In the genomic region with DNA sequence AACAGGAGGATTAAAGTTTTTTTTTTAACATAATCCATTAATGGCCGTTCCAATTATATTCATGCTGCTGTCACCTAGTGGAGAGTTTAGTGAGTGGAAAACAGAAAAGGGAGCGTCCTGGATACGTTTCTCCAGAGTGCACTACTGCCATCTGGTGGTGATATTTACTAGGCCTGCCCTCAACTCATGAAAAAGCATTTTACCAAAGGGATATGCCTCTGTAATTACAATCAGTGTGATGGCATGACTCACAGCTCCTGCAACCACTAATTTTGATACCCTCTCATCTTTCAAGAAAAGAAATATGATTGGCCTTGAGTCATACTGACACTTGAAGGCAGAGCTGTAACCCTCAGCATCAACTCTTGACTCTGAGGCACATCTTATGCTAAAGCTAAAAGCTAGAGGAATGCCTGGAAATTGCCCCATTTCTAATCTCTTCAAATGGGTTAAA, we compare ENCODE assay signal across 8 cellular contexts. TPM values are rescaled to one million over a fixed set of nuclear protein-coding genes. Genes with fewer than 3 reads are reported as not detected.
DNase-seq lines count a peak whose midpoint lies in the region; ATAC-seq and TF ChIP-seq lines count a peak whose summit lies in the region.

No MANE protein-coding gene starts in this region.

- TF ChIP-seq CTCF in OCI-LY3 (IDR thresholded peaks at IDR 0.05; ENCODE audit: low read depth, low read length) = peak; percentile 91
- peak; percentile 99 for TF ChIP-seq CTCF in fibroblast of lung (conservative IDR thresholded peaks at IDR 0.05 in 1 of 2, IDR thresholded peaks at IDR 0.05 in 1 of 2; ENCODE audit: low read depth in 1 of 2, low read length in 2 of 2)
- TF ChIP-seq CTCF in neural crest cell (conservative IDR thresholded peaks at IDR 0.05) = peak; percentile 99
- TF ChIP-seq CTCF in tibial artery (IDR thresholded peaks at IDR 0.05) = peak; percentile 87 to 97

- no peak overlapping the region for H3K4me3 ChIP-seq in Jurkat, Clone E6-1 (ENCODE audit: low read length)
- peak overlapping the region; percentile 62 for H3K4me3 ChIP-seq in OCI-LY3 (ENCODE audit: low read length)
- H3K4me3 ChIP-seq in fibroblast of lung (replicated peaks in 1 of 4; ENCODE audit: control extremely low read depth in 1 of 4, insufficient read depth in 1 of 4, low read depth in 3 of 4, low read length in 4 of 4) = no peak overlapping the region
- no peak overlapping the region for H3K4me3 ChIP-seq in tibial artery

- no peaks in the 10 kb centered on the region for H3K36me3 ChIP-seq in OCI-LY3 (replicated peaks; ENCODE audit: low read depth, low read length)
- no peaks in the 10 kb centered on the region for H3K36me3 ChIP-seq in fibroblast of lung (ENCODE audit: control insufficient read depth, insufficient read depth, low read length)
- H3K36me3 ChIP-seq in tibial artery = no peaks in the 10 kb centered on the region

- peaks cover 13% of the 10 kb centered on the region; the same call in 1 of the 2 replicates for H3K4me1 ChIP-seq in OCI-LY3 (ENCODE audit: low read length)
- H3K4me1 ChIP-seq in fibroblast of lung (ENCODE audit: control insufficient read depth, extremely low read depth, insufficient read depth, low read length) = no peaks in the 10 kb centered on the region
- H3K4me1 ChIP-seq in tibial artery = peaks cover 0 to 4% (median 0%) of the 10 kb centered on the region in 4 donors

- peak overlapping the region; percentile 17 for H3K4me3 Mint-ChIP-seq in neural crest cell

- peak; percentile 86 for DNase-seq in GM03348 (ENCODE audit: low spot score)
- peak; percentile 90 for DNase-seq in Jurkat, Clone E6-1 (ENCODE audit: low read depth, low spot score)
- peak; percentile 51 for DNase-seq in activated T-cell treated with anti-CD3 and anti-CD28 coated beads for 48 hours (ENCODE audit: low read depth)
- DNase-seq in fibroblast of lung (ENCODE audit: low read depth in 2 of 2) = peak; percentile 81 to 93
- peak; percentile 71 for DNase-seq in neural crest cell (ENCODE audit: low read depth, low spot score)
- DNase-seq in tibial artery = peak; percentile 55 to 65

- intact Hi-C loops in tibial artery (cut with DNase I; ENCODE audit: low total_unique reads) = loop anchor here (5.0 kb wide), 1 partner anchor 861 kb away; no protein-coding TSS in a partner anchor

- ATAC-seq in GM21825 (IDR thresholded peaks at IDR 0.05; ENCODE audit: unreplicated experiment) = peak; percentile 94

- H3K27me3 Mint-ChIP-seq in neural crest cell (ENCODE audit: low read depth) = peaks cover 2% of the 10 kb centered on the region

- H3K27ac ChIP-seq in OCI-LY3 (ENCODE audit: low read length) (no peak overlapping the region), fibroblast of lung (ENCODE audit: insufficient read depth, low read length) (no peak overlapping the region), tibial artery (no peak overlapping the region)

- H3K27me3 ChIP-seq in OCI-LY3 (ENCODE audit: low read depth, low read length) = no peaks in the 10 kb centered on the region
- no peaks in the 10 kb centered on the region for H3K27me3 ChIP-seq in fibroblast of lung (ENCODE audit: control insufficient read depth, insufficient read depth, low read length)
- H3K27me3 ChIP-seq in tibial artery = no peaks in the 10 kb centered on the region

- H3K36me3 Mint-ChIP-seq in neural crest cell (ENCODE audit: low read depth) = no peaks in the 10 kb centered on the region

- H3K4me1 Mint-ChIP-seq in neural crest cell = peaks cover 4% of the 10 kb centered on the region

- H2AFZ ChIP-seq in OCI-LY3 (ENCODE audit: low read depth, low read length) = no peak overlapping the region
- H2AFZ ChIP-seq in fibroblast of lung (ENCODE audit: low read length) = no peak overlapping the region

- H4K20me1 ChIP-seq in OCI-LY3 (ENCODE audit: insufficient read depth, low read length) (no peaks in the 10 kb centered on the region), fibroblast of lung (ENCODE audit: control insufficient read depth, extremely low read depth, insufficient read depth, low read length) (no peaks in the 10 kb centered on the region)

- H3K9me3 Mint-ChIP-seq in neural crest cell = no peaks in the 10 kb centered on the region

- H3K79me2 ChIP-seq in OCI-LY3 (ENCODE audit: low read length) (no peaks in the 10 kb centered on the region), fibroblast of lung (ENCODE audit: control insufficient read depth, insufficient read depth, low read length) (no peaks in the 10 kb centered on the region)

- H3K4me2 ChIP-seq in OCI-LY3 (ENCODE audit: low read length) (peak overlapping the region; percentile 40), fibroblast of lung (ENCODE audit: extremely low read depth, insufficient read depth, low read length) (no peak overlapping the region)

- no peaks in the 10 kb centered on the region for H3K9me3 ChIP-seq in OCI-LY3 (ENCODE audit: insufficient read depth, low read length)
- H3K9me3 ChIP-seq in fibroblast of lung (ENCODE audit: control insufficient read depth, insufficient read depth, low read depth, low read length) = no peaks in the 10 kb centered on the region
- no peaks in the 10 kb centered on the region for H3K9me3 ChIP-seq in tibial artery

- H3K27ac Mint-ChIP-seq in neural crest cell (ENCODE audit: unreplicated experiment) = no peak overlapping the region

- no peak overlapping the region for H3K9ac ChIP-seq in OCI-LY3 (ENCODE audit: low read length)
- no peak overlapping the region for H3K9ac ChIP-seq in fibroblast of lung (ENCODE audit: insufficient read depth, low read length)

RNA-seq across cellular contexts. Expression of gene MINAR2, which starts 20.1 kb away (rescaled TPM):
- not detected for polyA plus RNA-seq in Jurkat, Clone E6-1 (2012; ENCODE audit: insufficient read depth, insufficient read length)
- total RNA-seq in fibroblast of lung (not detected in 2 replicates), neural crest cell (0.09 TPM in 1 of 2 replicates, not detected in the other)
- polyA plus RNA-seq in fibroblast of lung = not detected in 2 replicates
- not detected in 2 replicates for polyA plus RNA-seq in fibroblast of lung (2012)
- not detected in 2 replicates for polyA minus RNA-seq in fibroblast of lung (ENCODE audit: low replicate concordance)
